ENCODE assay signal across 10 cellular contexts in the genomic region with DNA sequence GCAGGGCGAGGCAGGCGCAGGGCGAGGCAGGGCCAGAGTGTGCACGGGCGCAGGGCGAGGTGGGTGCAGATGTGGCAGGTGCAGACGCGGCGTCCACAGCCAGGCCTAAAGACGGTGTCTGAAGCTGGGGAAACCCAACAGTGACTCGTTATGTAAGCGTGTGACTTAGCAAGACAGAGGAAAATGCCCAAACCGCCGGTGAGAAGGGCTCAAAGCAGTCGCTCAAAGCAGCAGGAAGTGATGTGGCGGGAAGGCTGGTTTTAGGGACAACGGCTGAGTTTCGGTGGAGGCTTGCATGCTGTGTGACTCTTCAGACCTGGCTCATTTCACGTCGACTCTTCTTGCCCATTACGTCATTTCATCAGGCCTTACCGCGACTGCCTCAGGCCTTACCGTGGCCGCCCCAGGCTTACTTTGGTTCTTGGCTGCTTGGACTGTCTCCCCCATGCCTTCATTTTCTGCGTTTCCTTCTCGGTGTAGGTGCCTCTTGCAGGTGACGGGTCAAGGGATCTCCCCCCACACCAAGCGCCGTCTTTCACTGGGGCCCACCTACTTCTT. TPM values are rescaled to one million over a fixed set of nuclear protein-coding genes. Genes with fewer than 3 reads are reported as not detected.
DNase-seq lines count a peak whose midpoint lies in the region; ATAC-seq and TF ChIP-seq lines count a peak whose summit lies in the region.
"Had no signal": no experiment of that assay in that cellular context is flagged by ENCODE, and none has a peak within 500 bp of the region (broad histone marks: within the 10 kb centered on the region; RNA-seq: fewer than 3 reads in every experiment).

No MANE protein-coding gene starts in this region.

- intact Hi-C loops in vagina (cut with DNase I) = no loop called here

- DNase-seq in NOMO-1 treated with dmso at 0.1 percent for 144 hours (lab: John Stamatoyannopoulos, UW; ENCODE audit: unreplicated experiment) (peak; percentile 100), vagina (ENCODE audit: extremely low spot score in 2 of 2) (peak; percentile 62 to 85), foreskin melanocyte (no peak), MM.1S (no peak)
- peak; percentile 61 for DNase-seq in activated T-cell treated with anti-CD3 and anti-CD28 coated beads, Interleukin-2, amount 50 U/mL, for 1 hour

- H3K9me3 ChIP-seq in HEK293 (ENCODE audit: control insufficient read depth, insufficient read depth, low read depth, low read length) (no peaks in the 10 kb centered on the region), mesodermal cell (ENCODE audit: control insufficient read depth, low read length) (no peaks in the 10 kb centered on the region), vagina (no peaks in the 10 kb centered on the region), MM.1S (replicated peaks; ENCODE audit: insufficient read depth, low read length) (no peaks in the 10 kb centered on the region)
- H3K9me3 ChIP-seq: neutrophil had no signal

- POLR2A ChIA-PET in HEK293 (lab: Yijun Ruan, JAX) = interaction anchor here (0.8 kb wide), 1 partner anchor 11 kb away, joined by 3 read pairs; no protein-coding TSS in a partner anchor

- CTCF ChIA-PET in HEK293 (lab: Yijun Ruan, JAX) = no interaction called here

- peaks cover 2% of the 10 kb centered on the region; the same call in 1 of the 2 replicates for H3K4me1 ChIP-seq in HEK293 (ENCODE audit: control insufficient read depth, insufficient read depth, low read length)
- peaks cover 32% of the 10 kb centered on the region for H3K4me1 ChIP-seq in mesodermal cell (ENCODE audit: control insufficient read depth, insufficient read depth, low read length, poor library complexity, severe bottlenecking)
- H3K4me1 ChIP-seq in vagina = peaks cover 38% of the 10 kb centered on the region
- no peaks in the 10 kb centered on the region for H3K4me1 ChIP-seq in MM.1S (ENCODE audit: low read length)

- H3K9ac ChIP-seq in MM.1S (ENCODE audit: low read length) = no peak overlapping the region

- H3K4me2 ChIP-seq in MM.1S (ENCODE audit: low read depth, low read length) = no peak overlapping the region

- H3F3A ChIP-seq in MM.1S (ENCODE audit: insufficient read depth, low read length) = no peaks in the 10 kb centered on the region

- TF ChIP-seq CTCF in HEK293 (tag by site-specific recombination; IDR thresholded peaks at IDR 0.05) (no peak), vagina (IDR thresholded peaks at IDR 0.05) (no peak), MM.1S (IDR thresholded peaks at IDR 0.05; ENCODE audit: low read length) (no peak)

- H3K4me3 ChIP-seq in HEK293 (ENCODE audit: low read depth, low read length) (no peak overlapping the region), mesodermal cell (ENCODE audit: extremely low read depth, insufficient read depth, low read length, poor library complexity, severe bottlenecking) (no peak overlapping the region), vagina (no peak overlapping the region), MM.1S (ENCODE audit: low read length) (no peak overlapping the region)

- 84 to 89% methylated on average over 21 to 25 of the region's 30 CpGs for WGBS in mesodermal cell (ENCODE audit: insufficient coverage in 2 of 2), 2 experiments

- ATAC-seq in GM18502 (IDR thresholded peaks at IDR 0.05; ENCODE audit: poor library complexity, unreplicated experiment) = peak; percentile 93

- H3K27me3 ChIP-seq in vagina (no peaks in the 10 kb centered on the region), MM.1S (replicated peaks; ENCODE audit: insufficient read depth, low read length) (no peaks in the 10 kb centered on the region)
- H3K27me3 ChIP-seq: neutrophil had no signal

- no peaks in the 10 kb centered on the region for H4K20me1 ChIP-seq in MM.1S (ENCODE audit: insufficient read depth, low read length)

- no peaks in the 10 kb centered on the region for H3K36me3 ChIP-seq in HEK293 (ENCODE audit: control insufficient read depth in 2 of 2, insufficient read depth in 1 of 2, low read length in 2 of 2)
- no peaks in the 10 kb centered on the region for H3K36me3 ChIP-seq in mesodermal cell (ENCODE audit: control insufficient read depth, insufficient read depth, low read length)
- no peaks in the 10 kb centered on the region for H3K36me3 ChIP-seq in vagina
- H3K36me3 ChIP-seq in MM.1S (replicated peaks; ENCODE audit: insufficient read depth, low read length) = no peaks in the 10 kb centered on the region
- H3K36me3 ChIP-seq: neutrophil had no signal

- H3K9me2 ChIP-seq in MM.1S (replicated peaks; ENCODE audit: insufficient read depth, low read length) = no peaks in the 10 kb centered on the region

- no peaks in the 10 kb centered on the region for H3K79me2 ChIP-seq in MM.1S (ENCODE audit: low read length)

- no peak overlapping the region for H3K27ac ChIP-seq in HEK293 (ENCODE audit: extremely low read depth, low read depth, low read length)
- peak overlapping the region; percentile 66 for H3K27ac ChIP-seq in mesodermal cell (ENCODE audit: low read depth, low read length, severe bottlenecking)
- H3K27ac ChIP-seq in vagina = no peak overlapping the region
- H3K27ac ChIP-seq in MM.1S (ENCODE audit: low read length) = no peak overlapping the region
- H3K27ac ChIP-seq: neutrophil, VCaP had no signal

- TF ChIP-seq POLR2A in vagina (IDR thresholded peaks at IDR 0.05) = no peak

- no peak overlapping the region for H2AFZ ChIP-seq in MM.1S (ENCODE audit: low read length)

TF ChIP-seq in HEK293, 187 proteins besides CTCF, POLR2A, EP300 and RAD21:
- TF ChIP-seq ZNF335 (tag by site-specific recombination; conservative IDR thresholded peaks at IDR 0.05) (peak; percentile 62), ZNF558 (tag by site-specific recombination; IDR thresholded peaks at IDR 0.05) (no peak), ZBTB48 (tag by site-specific recombination; IDR thresholded peaks at IDR 0.05) (peak; percentile 44; the same call in 1 of the 2 replicates), ZFP69B (tag by site-specific recombination; IDR thresholded peaks at IDR 0.05) (0 out of 2 replicates have a peak, but pooled peaks have one; percentile 59), ZNF157 (tag by site-specific recombination; IDR thresholded peaks at IDR 0.05) (no peak), ZNF561 (tag by site-specific recombination; IDR thresholded peaks at IDR 0.05; ENCODE audit: borderline replicate concordance) (no peak), ZNF530 (tag by site-specific recombination; IDR thresholded peaks at IDR 0.05; ENCODE audit: low read depth) (no peak), ZNF112 (tag by site-specific recombination; IDR thresholded peaks at IDR 0.05) (no peak)
- TF ChIP-seq, protein P1, sequence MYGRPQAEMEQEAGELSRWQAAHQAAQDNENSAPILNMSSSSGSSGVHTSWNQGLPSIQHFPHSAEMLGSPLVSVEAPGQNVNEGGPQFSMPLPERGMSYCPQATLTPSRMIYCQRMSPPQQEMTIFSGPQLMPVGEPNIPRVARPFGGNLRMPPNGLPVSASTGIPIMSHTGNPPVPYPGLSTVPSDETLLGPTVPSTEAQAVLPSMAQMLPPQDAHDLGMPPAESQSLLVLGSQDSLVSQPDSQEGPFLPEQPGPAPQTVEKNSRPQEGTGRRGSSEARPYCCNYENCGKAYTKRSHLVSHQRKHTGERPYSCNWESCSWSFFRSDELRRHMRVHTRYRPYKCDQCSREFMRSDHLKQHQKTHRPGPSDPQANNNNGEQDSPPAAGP (tag by site-specific recombination; IDR thresholded peaks at IDR 0.05) = no peak
TF ChIP-seq in HEK293: peak in this region for 3.

RNA-seq across cellular contexts. Expression of a gene that starts 50.5 kb away (rescaled TPM):
- polyA plus RNA-seq in mesodermal cell (2013, experiment 1 of 2) = 32.3 TPM
- 29.0 TPM for polyA plus RNA-seq in mesodermal cell (2013, experiment 2 of 2)
- 67.5 TPM for total RNA-seq in vagina

Comparison
In these comparisons a context has a peak if more than half of its experiments do, and no peak if none do; other contexts are left out.
1. DNase-seq: peak in NOMO-1 treated with dmso at 0.1 percent for 144 hours (single experiment), activated T-cell treated with anti-CD3 and anti-CD28 coated beads, Interleukin-2, amount 50 U/mL, for 1 hour (single experiment) and vagina (2 of 2); none in foreskin melanocyte (single experiment) and MM.1S (single experiment).